ENCODE assay signal across 9 cellular contexts in genomic region chr12:6372403-6373003, GRCh38. TPM values are rescaled to one million over a fixed set of nuclear protein-coding genes. Genes with fewer than 3 reads are reported as not detected.
A peak's percentile ranks its signal among the peaks of the same experiment; 100 is the strongest.
DNase-seq lines count a peak whose midpoint lies in the region; TF ChIP-seq lines count a peak whose summit lies in the region.
"Had no signal": no experiment of that assay in that cellular context is flagged by ENCODE, and none has a peak within 500 bp of the region (broad histone marks: within the 10 kb centered on the region; RNA-seq: fewer than 3 reads in every experiment).

No MANE protein-coding gene starts in this region.

- in situ Hi-C loops in GM23248 (cut with MboI) = no loop called here

- H3K27me3 ChIP-seq in ACC112 (ENCODE audit: insufficient read depth, low read length) = no peaks in the 10 kb centered on the region
- no peaks in the 10 kb centered on the region for H3K27me3 ChIP-seq in GM23248 (replicated peaks; ENCODE audit: insufficient read depth)
- no peaks in the 10 kb centered on the region for H3K27me3 ChIP-seq in muscle layer of colon (ENCODE audit: control insufficient read depth in 1 of 2, insufficient read depth in 2 of 2, low read length in 2 of 2)
- H3K27me3 ChIP-seq in dorsolateral prefrontal cortex = peaks cover 0 to 14% (median 0%) of the 10 kb centered on the region in 45 donors
- no peaks in the 10 kb centered on the region for H3K27me3 ChIP-seq in left ventricle myocardium inferior (ENCODE audit: low read depth)
- H3K27me3 ChIP-seq: heart left ventricle had no signal

- TF ChIP-seq CTCF in cardiac fibroblast (IDR thresholded peaks at IDR 0.05; ENCODE audit: low read depth, low read length) (no peak), dorsolateral prefrontal cortex (IDR thresholded peaks at IDR 0.05 in 54 of 56, conservative IDR thresholded peaks at IDR 0.05 in 2 of 56; ENCODE audit: low read depth in 1 of 56, partially characterized antibody in 56 of 56) (no peak), left ventricle myocardium inferior (IDR thresholded peaks at IDR 0.05; ENCODE audit: borderline replicate concordance) (no peak)

- no peaks in the 10 kb centered on the region for H4K20me1 ChIP-seq in GM23248 (ENCODE audit: insufficient read depth)

- no peaks in the 10 kb centered on the region for H3K9me2 ChIP-seq in GM23248 (ENCODE audit: insufficient read depth)

- H3K9me3 ChIP-seq in GM23248 (ENCODE audit: low read depth) = no peaks in the 10 kb centered on the region
- no peaks in the 10 kb centered on the region for H3K9me3 ChIP-seq in muscle layer of colon (ENCODE audit: low read length)
- H3K9me3 ChIP-seq in left ventricle myocardium inferior (replicated peaks) = no peaks in the 10 kb centered on the region
- H3K9me3 ChIP-seq: heart left ventricle had no signal

- DNase-seq in GM23248 (peak; percentile 82), NCI-H774 (lab: John Stamatoyannopoulos, UW) (peak; percentile 82), cardiac fibroblast (ENCODE audit: low read depth in 2 of 2) (peak; percentile 82 to 90), dorsolateral prefrontal cortex (no peak), NCI-H2227 treated with DMSO at 0.1 percent for 48 hours (lab: John Stamatoyannopoulos, UW) (no peak), left ventricle myocardium inferior (no peak)
- DNase-seq: heart left ventricle had no signal

- peak overlapping the region; percentile 69 for H3K9ac ChIP-seq in GM23248
- H3K9ac ChIP-seq in muscle layer of colon (ENCODE audit: low read length) = no peak overlapping the region

- peak overlapping the region; percentile 71 for H3K4me2 ChIP-seq in GM23248 (ENCODE audit: unreplicated experiment)

- H2AFZ ChIP-seq in ACC112 (ENCODE audit: low read length, unreplicated experiment) (no peak overlapping the region), GM23248 (peak overlapping the region; percentile 90)

- H3K27ac ChIP-seq in ACC112 (ENCODE audit: low read depth, low read length) (peak overlapping the region; percentile 83), GM23248 (peak overlapping the region; percentile 89), muscle layer of colon (ENCODE audit: low read depth, low read length) (peak overlapping the region; percentile 29), dorsolateral prefrontal cortex (peak overlapping the region in 6 of 59 donors; percentile 11 to 46 (median 26)), left ventricle myocardium inferior (replicated peaks) (no peak overlapping the region)

- H3K36me3 ChIP-seq in ACC112 (ENCODE audit: insufficient read depth, low read length) (no peaks in the 10 kb centered on the region), GM23248 (ENCODE audit: low read depth) (no peaks in the 10 kb centered on the region), muscle layer of colon (ENCODE audit: insufficient read depth, low read length) (no peaks in the 10 kb centered on the region), left ventricle myocardium inferior (no peaks in the 10 kb centered on the region)
- H3K36me3 ChIP-seq: heart left ventricle had no signal

- H3F3A ChIP-seq in GM23248 (ENCODE audit: insufficient read depth) = peaks cover 22% of the 10 kb centered on the region; the same call in 1 of the 2 replicates

- H3K4me1 ChIP-seq in ACC112 (ENCODE audit: control insufficient read depth, insufficient read depth, low read length, unreplicated experiment) (peaks cover 70% of the 10 kb centered on the region), GM23248 (ENCODE audit: insufficient read depth) (peaks cover 37% of the 10 kb centered on the region), muscle layer of colon (ENCODE audit: insufficient read depth, low read length) (peaks cover 37% of the 10 kb centered on the region), left ventricle myocardium inferior (peaks cover 18% of the 10 kb centered on the region)

- H3K4me3 ChIP-seq in ACC112 (ENCODE audit: low read depth, low read length) = peak overlapping the region; percentile 48; the same call in 1 of the 2 replicates
- H3K4me3 ChIP-seq in GM23248 = peak overlapping the region; percentile 19
- H3K4me3 ChIP-seq in cardiac fibroblast (replicated peaks in 1 of 2; ENCODE audit: low read depth in 2 of 2, low read length in 2 of 2) = no peak overlapping the region
- H3K4me3 ChIP-seq in muscle layer of colon (ENCODE audit: low read depth in 1 of 2, low read length in 2 of 2) = no peak overlapping the region
- no peak overlapping the region for H3K4me3 ChIP-seq in dorsolateral prefrontal cortex
- H3K4me3 ChIP-seq in left ventricle myocardium inferior = no peak overlapping the region
- H3K4me3 ChIP-seq: heart left ventricle had no signal

- intact Hi-C loops in dorsolateral prefrontal cortex (cut with DNase I) = no loop called here
- intact Hi-C loops in left ventricle myocardium inferior (cut with micrococcal nuclease) = no loop called here

- 3% methylated on average over 8 of the region's 8 CpGs for WGBS in GM23248 (ENCODE audit: low coverage in 1 of 2, low lambda C conversion rate in 2 of 2, missing lambda C conversion rate in 2 of 2), 2 experiments

- H3K79me2 ChIP-seq in ACC112 (ENCODE audit: control insufficient read depth, insufficient read depth, low read length, unreplicated experiment) = no peaks in the 10 kb centered on the region
- no peaks in the 10 kb centered on the region for H3K79me2 ChIP-seq in GM23248 (ENCODE audit: insufficient read depth)

RNA-seq across cellular contexts. Expression of gene SCNN1A, which starts 2.9 kb away (rescaled TPM):
- 0.76 TPM in 1 of 2 replicates, not detected in the other for total RNA-seq in GM23248 (2014; rRNA removed; shearing (Covaris generic))
- polyA plus RNA-seq in GM23248 (2016; fragmentation: Nextera tagmentation; extraction: Ambion mirVana) = 0.25 and 0.59 TPM in 2 replicates
- total RNA-seq in dorsolateral prefrontal cortex (1 to 10 TPM in 24 of 120 experiments, under 1 TPM in 28, not detected in 68; 0.23 to 4.8 (median 0.89) TPM), left ventricle myocardium inferior (0.22 TPM)

RNA-seq across cellular contexts. Expression of gene LTBR, which starts 11.5 kb away (rescaled TPM):
- 147 TPM in 2 replicates for total RNA-seq in GM23248 (2014; rRNA removed; shearing (Covaris generic))
- polyA plus RNA-seq in GM23248 (2016; fragmentation: Nextera tagmentation; extraction: Ambion mirVana) = 113 and 117 TPM in 2 replicates
- total RNA-seq in dorsolateral prefrontal cortex = 10 to 100 TPM in 100 of 120 experiments, 1 to 10 TPM in 20; 4.6 to 36.0 (median 16.2) TPM
- total RNA-seq in left ventricle myocardium inferior = 23.5 TPM

RNA-seq across cellular contexts. Expression of gene TNFRSF1A, which starts 30.6 kb away (rescaled TPM):
- total RNA-seq in GM23248 (2014; rRNA removed; shearing (Covaris generic)) = 247 and 343 TPM in 2 replicates
- 183 and 197 TPM in 2 replicates for polyA plus RNA-seq in GM23248 (2016; fragmentation: Nextera tagmentation; extraction: Ambion mirVana)
- total RNA-seq in dorsolateral prefrontal cortex = 100 to 1,000 TPM in 1 of 120 experiments, 10 to 100 TPM in 119; 16.4 to 101 (median 39.3) TPM
- total RNA-seq in left ventricle myocardium inferior = 45.6 TPM

Comparison
In these comparisons a context has a peak if more than half of its experiments do, and no peak if none do; other contexts are left out.
1. H3K4me3 ChIP-seq: peak in ACC112 (single experiment) and GM23248 (single experiment); none in cardiac fibroblast (0 of 2), muscle layer of colon (0 of 2), dorsolateral prefrontal cortex (0 of 59) and left ventricle myocardium inferior (single experiment).
2. DNase-seq: peak in GM23248 (single experiment), NCI-H774 (single experiment) and cardiac fibroblast (2 of 2); none in dorsolateral prefrontal cortex (0 of 10), NCI-H2227 treated with DMSO at 0.1 percent for 48 hours (single experiment) and left ventricle myocardium inferior (single experiment).